ENCODE assay signal across 1 cellular context in genomic region chr4:174522183-174523002, GRCh38.
TF ChIP-seq lines count a peak whose summit lies in the region.

Gene HPGD, minus strand, starts transcription at chr4:174522488. Its CDS starts 37 bp downstream, at chr4:174522451.

TF ChIP-seq in HEK293, 187 proteins besides CTCF, POLR2A, EP300 and RAD21 (continued from another document and continues in another):
- TF ChIP-seq MYNN (tag by site-specific recombination; IDR thresholded peaks at IDR 0.05; ENCODE audit: borderline replicate concordance) (no peak), ZNF677 (tag by site-specific recombination; IDR thresholded peaks at IDR 0.05) (no peak), HIC1 (tag by site-specific recombination; IDR thresholded peaks at IDR 0.05) (peak; percentile 54; the same call in 1 of the 2 replicates), FEZF1 (tag by site-specific recombination; IDR thresholded peaks at IDR 0.05) (peak; percentile 33), ZNF398 (tag by site-specific recombination; IDR thresholded peaks at IDR 0.05) (peak; percentile 66), GLI2 (tag by site-specific recombination; IDR thresholded peaks at IDR 0.05; ENCODE audit: borderline replicate concordance, low read depth) (no peak), ZNF423 (tag by site-specific recombination; IDR thresholded peaks at IDR 0.05) (0 out of 2 replicates have a peak, but pooled peaks have one; percentile 9), KLF17 (tag by site-specific recombination; IDR thresholded peaks at IDR 0.05) (no peak), ZNF580 (tag by site-specific recombination; IDR thresholded peaks at IDR 0.05) (no peak), ZNF391 (tag by site-specific recombination; IDR thresholded peaks at IDR 0.05; ENCODE audit: borderline replicate concordance, low read depth) (no peak), REPIN1 (tag by site-specific recombination; IDR thresholded peaks at IDR 0.05; ENCODE audit: low read depth) (no peak), ZFP37 (tag by site-specific recombination; IDR thresholded peaks at IDR 0.05) (0 out of 2 replicates have a peak, but pooled peaks have one; percentile 37), PRDM4 (tag by site-specific recombination; IDR thresholded peaks at IDR 0.05) (peak; percentile 75), ZNF155 (tag by site-specific recombination; IDR thresholded peaks at IDR 0.05) (no peak), KLF8 (tag by site-specific recombination; IDR thresholded peaks at IDR 0.05) (0 out of 2 replicates have a peak, but pooled peaks have one; percentile 44), GLIS2 (tag by site-specific recombination; IDR thresholded peaks at IDR 0.05) (peak; percentile 65), ZNF335 (tag by site-specific recombination; conservative IDR thresholded peaks at IDR 0.05) (peak; percentile 21), EGR2 (tag by site-specific recombination; IDR thresholded peaks at IDR 0.05; ENCODE audit: low read depth) (peak; percentile 49), SETDB1 (IDR thresholded peaks at IDR 0.05; ENCODE audit: insufficient read length, low read length) (no peak), ZNF692 (tag by site-specific recombination; IDR thresholded peaks at IDR 0.05) (no peak), ZNF76 (tag by site-specific recombination; IDR thresholded peaks at IDR 0.05; ENCODE audit: borderline replicate concordance, low read depth) (no peak), ZNF354C (tag by site-specific recombination; IDR thresholded peaks at IDR 0.05; ENCODE audit: borderline replicate concordance, low read depth) (no peak), ZBTB1 (tag by site-specific recombination; IDR thresholded peaks at IDR 0.05) (no peak), ZBTB8A (tag by site-specific recombination; IDR thresholded peaks at IDR 0.05) (peak; percentile 95), ZNF777 (tag by site-specific recombination; IDR thresholded peaks at IDR 0.05; ENCODE audit: borderline replicate concordance) (0 out of 2 replicates have a peak, but pooled peaks have one; percentile 55), KLF10 (tag by site-specific recombination; IDR thresholded peaks at IDR 0.05) (0 out of 2 replicates have a peak, but pooled peaks have one; percentile 21), ZNF510 (tag by site-specific recombination; IDR thresholded peaks at IDR 0.05; ENCODE audit: insufficient replicate concordance) (no peak), ZNF488 (tag by site-specific recombination; IDR thresholded peaks at IDR 0.05) (no peak), ZBTB11 (tag by site-specific recombination; conservative IDR thresholded peaks at IDR 0.05; ENCODE audit: low read depth) (no peak), ZNF776 (tag by site-specific recombination; IDR thresholded peaks at IDR 0.05; ENCODE audit: borderline replicate concordance) (no peak), ZNF211 (tag by site-specific recombination; IDR thresholded peaks at IDR 0.05; ENCODE audit: low read depth) (no peak), ZNF621 (tag by site-specific recombination; IDR thresholded peaks at IDR 0.05) (no peak), PRDM6 (tag by site-specific recombination; IDR thresholded peaks at IDR 0.05) (no peak), ZBTB26 (tag by site-specific recombination; optimal IDR thresholded peaks at IDR 0.05) (peak; percentile 91), ZFHX2 (tag by site-specific recombination; conservative IDR thresholded peaks at IDR 0.05) (peak; percentile 92), HOXA7 (CRISPR knock-in tag; IDR thresholded peaks at IDR 0.05; ENCODE audit: borderline replicate concordance) (no peak), ZNF600 (tag by site-specific recombination; IDR thresholded peaks at IDR 0.05) (peak; percentile 41), ZNF449 (tag by site-specific recombination; IDR thresholded peaks at IDR 0.05) (peak; percentile 60; the same call in 1 of the 2 replicates), ZNF561 (tag by site-specific recombination; IDR thresholded peaks at IDR 0.05; ENCODE audit: borderline replicate concordance) (peak; percentile 30; the same call in 1 of the 2 replicates), SP2 (tag by site-specific recombination; IDR thresholded peaks at IDR 0.05) (peak; percentile 12; the same call in 1 of the 2 replicates), ZNF146 (tag by site-specific recombination; IDR thresholded peaks at IDR 0.05) (no peak), ZNF660 (tag by site-specific recombination; IDR thresholded peaks at IDR 0.05) (0 out of 2 replicates have a peak, but pooled peaks have one; percentile 40), ZNF48 (tag by site-specific recombination; IDR thresholded peaks at IDR 0.05) (no peak), GLIS1 (tag by site-specific recombination; IDR thresholded peaks at IDR 0.05) (peak; percentile 61; the same call in 1 of the 2 replicates)
